17 cellular contexts compared by ENCODE assay signal in the genomic region with DNA sequence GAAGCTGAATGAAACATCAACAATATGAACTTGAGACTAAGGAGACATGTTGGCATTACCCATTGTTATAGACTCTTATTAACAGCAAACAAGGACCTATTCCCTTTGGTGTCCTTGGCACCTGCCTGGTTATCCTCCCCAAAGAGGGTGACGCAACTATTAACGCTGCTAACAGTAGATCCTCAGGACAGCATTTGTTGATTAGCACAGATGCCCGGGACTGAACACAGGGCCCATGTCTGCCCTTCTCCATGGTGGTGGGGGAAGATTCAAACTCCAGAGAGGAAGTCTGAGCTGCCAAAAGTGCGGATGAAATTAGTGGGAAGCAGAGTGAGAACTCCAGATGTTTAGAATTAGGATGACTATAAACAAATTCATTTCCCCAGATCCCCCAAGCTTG.
DNase-seq lines count a peak whose midpoint lies in the region; ATAC-seq and TF ChIP-seq lines count a peak whose summit lies in the region.
"Had no signal": no experiment of that assay in that cellular context is flagged by ENCODE, and none has a peak within 500 bp of the region (broad histone marks: within the 10 kb centered on the region; RNA-seq: fewer than 3 reads in every experiment).

No MANE protein-coding gene starts in this region.

- POLR2A ChIA-PET in PC-3 (lab: Charles Lee; ENCODE audit: unreplicated experiment), result no interaction called here

- peak overlapping the region; percentile 55 for H3K27ac Mint-ChIP-seq in activated T-helper 17 cell treated with anti-CD3 and anti-CD28 coated beads, Interleukin-2, amount 50 U/mL, for 72 hours

- H3K27me3 ChIP-seq in heart left ventricle, result no peaks in the 10 kb centered on the region
- H3K27me3 ChIP-seq in right lobe of liver, result no peaks in the 10 kb centered on the region
- no peaks in the 10 kb centered on the region for H3K27me3 ChIP-seq in suprapubic skin
- no peaks in the 10 kb centered on the region for H3K27me3 ChIP-seq in effector memory CD4-positive, alpha-beta T cell (replicated peaks; ENCODE audit: control insufficient read depth, insufficient read depth, low read length, poor library complexity, severe bottlenecking)
- H3K27me3 ChIP-seq in PC-3 (ENCODE audit: low read length), result no peaks in the 10 kb centered on the region

- H4K20me1 ChIP-seq in PC-3 (ENCODE audit: low read length), result no peaks in the 10 kb centered on the region

- H3K36me3 Mint-ChIP-seq in activated T-helper 17 cell treated with anti-CD3 and anti-CD28 coated beads, Interleukin-2, amount 50 U/mL, for 72 hours (ENCODE audit: low read depth), result peaks cover 18% of the 10 kb centered on the region

- no peaks in the 10 kb centered on the region for H3K9me3 Mint-ChIP-seq in activated T-helper 17 cell treated with anti-CD3 and anti-CD28 coated beads, Interleukin-2, amount 50 U/mL, for 72 hours

- BruUV-seq in PC-3 (replicated peaks; lab: Mats Ljungman, UMichigan), result no TSS peak

- H3K4me1 Mint-ChIP-seq in activated T-helper 17 cell treated with anti-CD3 and anti-CD28 coated beads, Interleukin-2, amount 50 U/mL, for 72 hours, result peaks cover 17% of the 10 kb centered on the region

- WGBS in heart left ventricle, 4 donors, result 40 to 71% (median 47%) methylated on average over 4 of the region's 4 CpGs
- WGBS in right lobe of liver (ENCODE audit: insufficient coverage, low coverage, low lambda C conversion rate, missing lambda C conversion rate), result 35% methylated on average over 4 of the region's 4 CpGs
- WGBS in suprapubic skin, result 58% methylated on average over 4 of the region's 4 CpGs

- DNase-seq in heart left ventricle (no peak), cardiac septum (ENCODE audit: low spot score) (no peak), right lobe of liver (no peak), suprapubic skin (ENCODE audit: low spot score in 2 of 2) (no peak), cortex of kidney (lab: John Stamatoyannopoulos, UW) (no peak), PC-3 (no peak)
- no peak for DNase-seq in effector memory CD4-positive, alpha-beta T cell
- DNase-seq: C1 segment of cervical spinal cord, DMS79, GOT3, KG1, NCI-H1417, NCI-H1930, NCI-H2171, NCI-H526, PC-9 had no signal

- no peak for TF ChIP-seq POLR2A in heart left ventricle (IDR thresholded peaks at IDR 0.05)
- no peak for TF ChIP-seq POLR2A in right lobe of liver (IDR thresholded peaks at IDR 0.05)
- no peak for TF ChIP-seq POLR2A in suprapubic skin (IDR thresholded peaks at IDR 0.05)

- intact Hi-C loops in heart left ventricle (cut with DNase I), result loop anchor here in 3 of 10 donors (10.0 kb wide), 2 partner anchors 58 to 68 kb away; no protein-coding TSS in a partner anchor
- intact Hi-C loops in cardiac septum (cut with DNase I), result no loop called here
- intact Hi-C loops in right lobe of liver (cut with DNase I), result no loop called here
- intact Hi-C loops in PC-3 (cut with micrococcal nuclease), result no loop called here

- H2AFZ ChIP-seq in PC-3 (ENCODE audit: low read length), result no peak overlapping the region
- H2AFZ ChIP-seq: PC-9 had no signal

- H3K4me2 ChIP-seq in PC-3 (ENCODE audit: low read length), result no peak overlapping the region
- H3K4me2 ChIP-seq: PC-9 had no signal

- CTCF ChIA-PET in PC-3 (lab: Charles Lee), result no interaction called here

- H3K27me3 Mint-ChIP-seq in activated T-helper 17 cell treated with anti-CD3 and anti-CD28 coated beads, Interleukin-2, amount 50 U/mL, for 72 hours, result no peaks in the 10 kb centered on the region

- H3K4me3 Mint-ChIP-seq in activated T-helper 17 cell treated with anti-CD3 and anti-CD28 coated beads, Interleukin-2, amount 50 U/mL, for 72 hours, result no peak overlapping the region

- no peak overlapping the region for H3K9ac ChIP-seq in PC-3 (ENCODE audit: low read length)

- no peak for TF ChIP-seq EP300 in suprapubic skin (IDR thresholded peaks at IDR 0.05)

- H3K36me3 ChIP-seq in heart left ventricle (peaks cover 0 to 29% (median 23%) of the 10 kb centered on the region in 9 donors), right lobe of liver (peaks cover 0 to 20% (median 7%) of the 10 kb centered on the region in 4 donors), suprapubic skin (peaks cover 8% of the 10 kb centered on the region), PC-3 (ENCODE audit: low read depth, low read length) (no peaks in the 10 kb centered on the region)
- H3K36me3 ChIP-seq in effector memory CD4-positive, alpha-beta T cell (ENCODE audit: control insufficient read depth, insufficient read depth, low read length), result no peaks in the 10 kb centered on the region

- no peak for TF ChIP-seq CTCF in heart left ventricle (IDR thresholded peaks at IDR 0.05)
- no peak for TF ChIP-seq CTCF in right lobe of liver (IDR thresholded peaks at IDR 0.05)
- TF ChIP-seq CTCF in suprapubic skin (IDR thresholded peaks at IDR 0.05), result no peak
- no peak for TF ChIP-seq CTCF in PC-3 (conservative IDR thresholded peaks at IDR 0.05; ENCODE audit: low read depth, low read length)

- H3K4me3 ChIP-seq in heart left ventricle (no peak overlapping the region), right lobe of liver (no peak overlapping the region), suprapubic skin (no peak overlapping the region), PC-3 (ENCODE audit: low read length) (no peak overlapping the region)
- no peak overlapping the region for H3K4me3 ChIP-seq in effector memory CD4-positive, alpha-beta T cell (ENCODE audit: insufficient read depth, low read depth, low read length, poor library complexity, severe bottlenecking)
- H3K4me3 ChIP-seq: PC-9 had no signal

- ATAC-seq in heart left ventricle (peak in 3 of 4 donors; percentile 15 to 54 (median 45)), right lobe of liver (peak; percentile 19 to 63 (median 38)), PC-3 (no peak)
- ATAC-seq in activated T-helper 17 cell treated with anti-CD3 and anti-CD28 coated beads, Interleukin-2, amount 50 U/mL, for 72 hours (replicated peaks), result no peak

- no peaks in the 10 kb centered on the region for H3K9me2 ChIP-seq in PC-3 (replicated peaks; ENCODE audit: low read length)

- H3F3A ChIP-seq in PC-3 (ENCODE audit: low read length, unreplicated experiment), result no peaks in the 10 kb centered on the region

- H3K27ac ChIP-seq in heart left ventricle (no peak overlapping the region), right lobe of liver (no peak overlapping the region), suprapubic skin (peak overlapping the region; percentile 10), PC-3 (ENCODE audit: low read length) (no peak overlapping the region)
- H3K27ac ChIP-seq in effector memory CD4-positive, alpha-beta T cell (ENCODE audit: insufficient read depth, low read length, poor library complexity, severe bottlenecking), result no peak overlapping the region
- H3K27ac ChIP-seq: PC-9 had no signal

- H3K79me2 ChIP-seq in PC-3 (ENCODE audit: low read length), result no peaks in the 10 kb centered on the region

- H3K9me3 ChIP-seq in heart left ventricle, result no peaks in the 10 kb centered on the region
- no peaks in the 10 kb centered on the region for H3K9me3 ChIP-seq in right lobe of liver
- no peaks in the 10 kb centered on the region for H3K9me3 ChIP-seq in suprapubic skin
- no peaks in the 10 kb centered on the region for H3K9me3 ChIP-seq in effector memory CD4-positive, alpha-beta T cell (ENCODE audit: control insufficient read depth, low read length)
- H3K9me3 ChIP-seq in PC-3 (ENCODE audit: low read length), result no peaks in the 10 kb centered on the region

- H3K4me1 ChIP-seq in heart left ventricle (peaks cover 0 to 77% (median 43%) of the 10 kb centered on the region in 12 donors), right lobe of liver (peaks cover 0 to 14% (median 0%) of the 10 kb centered on the region in 4 donors), suprapubic skin (peaks cover 49% of the 10 kb centered on the region), PC-3 (ENCODE audit: insufficient read depth, low read length) (no peaks in the 10 kb centered on the region)
- no peaks in the 10 kb centered on the region for H3K4me1 ChIP-seq in effector memory CD4-positive, alpha-beta T cell (ENCODE audit: control insufficient read depth, insufficient read depth, low read length, poor library complexity, severe bottlenecking)

Comparison
In these comparisons a context has a peak if more than half of its experiments do, and no peak if none do; other contexts are left out.
1. ATAC-seq: peak in heart left ventricle (3 of 4) and right lobe of liver (4 of 4); none in activated T-helper 17 cell treated with anti-CD3 and anti-CD28 coated beads, Interleukin-2, amount 50 U/mL, for 72 hours (single experiment) and PC-3 (single experiment).